Comparison of ENCODE assay signal across 15 cellular contexts in the genomic region with DNA sequence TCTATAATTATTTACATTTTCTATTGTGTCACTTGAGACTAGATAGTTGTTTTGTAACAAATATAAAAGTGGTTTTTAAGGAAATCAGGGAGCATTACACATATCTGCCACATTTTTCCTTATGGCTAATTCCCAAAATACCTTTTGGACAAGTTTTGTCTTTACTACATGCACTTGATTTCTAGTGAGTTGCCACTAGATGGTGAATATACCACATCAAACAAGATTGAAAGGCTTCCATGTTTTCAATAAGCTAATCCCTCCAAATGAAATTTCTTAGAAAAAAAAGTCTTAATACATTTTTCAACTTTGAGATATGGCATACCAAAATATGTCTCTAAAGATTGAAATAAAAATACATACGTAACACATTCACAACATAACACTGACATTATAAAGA. TPM values are rescaled to one million over a fixed set of nuclear protein-coding genes. Genes with fewer than 3 reads are reported as not detected.
DNase-seq lines count a peak whose midpoint lies in the region; ATAC-seq, FAIRE-seq and TF ChIP-seq lines count a peak whose summit lies in the region.
"Had no signal": no experiment of that assay in that cellular context is flagged by ENCODE, and none has a peak within 500 bp of the region (broad histone marks: within the 10 kb centered on the region; RNA-seq: fewer than 3 reads in every experiment).

No MANE protein-coding gene starts in this region.

- H3K27ac Mint-ChIP-seq in effector memory CD8-positive, alpha-beta T cell: no peak overlapping the region
- H3K27ac Mint-ChIP-seq: activated B cell treated with CpG ODN at 0.5 μM for 24 hours; CD4-positive, alpha-beta T cell; IgD-negative memory B cell had no signal

- DNase-seq in ACHN: peak; percentile 41
- DNase-seq in H54 (ENCODE audit: insufficient read length, low spot score): no peak
- no peak for DNase-seq in adrenal gland
- DNase-seq in iris pigment epithelial cell (ENCODE audit: low read depth): peak; percentile 15
- DNase-seq in GM13977 (ENCODE audit: low spot score): no peak
- no peak for DNase-seq in effector memory CD8-positive, alpha-beta T cell
- DNase-seq: activated B cell treated with CpG ODN at 0.5 μM for 24 hours; aorta; CD4-positive, alpha-beta T cell; NCI-H2107 had no signal

- no peaks in the 10 kb centered on the region for H3K9me3 Mint-ChIP-seq in effector memory CD8-positive, alpha-beta T cell
- H3K9me3 Mint-ChIP-seq: activated B cell treated with CpG ODN at 0.5 μM for 24 hours; CD4-positive, alpha-beta T cell; IgD-negative memory B cell had no signal

- intact Hi-C loops in adrenal gland (cut with DNase I): loop anchor here in 1 of 2 donors (10.0 kb wide), 1 partner anchor 46 kb away; no protein-coding TSS in a partner anchor

- H3K4me1 ChIP-seq in adrenal gland (replicated peaks in 1 of 2): peaks cover 6 to 10% of the 10 kb centered on the region in 2 donors

- FAIRE-seq in H54 (lab: Jason Lieb, UNC): peak; percentile 41
- FAIRE-seq: H1 had no signal

- H3K4me1 Mint-ChIP-seq in effector memory CD8-positive, alpha-beta T cell (ENCODE audit: low read depth in 2 of 2): no peaks in the 10 kb centered on the region
- H3K4me1 Mint-ChIP-seq: activated B cell treated with CpG ODN at 0.5 μM for 24 hours, IgD-negative memory B cell had no signal

- no peaks in the 10 kb centered on the region for H3K9me3 ChIP-seq in adrenal gland (replicated peaks in 1 of 3)

- no peak overlapping the region for H3K4me3 ChIP-seq in adrenal gland

- H3K27me3 Mint-ChIP-seq in effector memory CD8-positive, alpha-beta T cell: peaks cover 41 to 59% of the 10 kb centered on the region in 2 donors

- no peak for ATAC-seq in HG03571 (IDR thresholded peaks at IDR 0.05; ENCODE audit: unreplicated experiment)
- ATAC-seq in effector memory CD8-positive, alpha-beta T cell (replicated peaks): no peak
- ATAC-seq in HG02852 (IDR thresholded peaks at IDR 0.05; ENCODE audit: unreplicated experiment): no peak
- ATAC-seq: esophagus mucosa had no signal

- H3K27me3 ChIP-seq in adrenal gland: no peaks in the 10 kb centered on the region

- no peak overlapping the region for H3K4me3 Mint-ChIP-seq in effector memory CD8-positive, alpha-beta T cell
- H3K4me3 Mint-ChIP-seq: activated B cell treated with CpG ODN at 0.5 μM for 24 hours; CD4-positive, alpha-beta T cell; IgD-negative memory B cell had no signal

- in situ Hi-C loops in ACHN (cut with HindIII; ENCODE audit: low pct_ligation_motif_present, low pct_unique_long_range_greater_than_20kb, low sequenced_read_pairs): no loop called here
- in situ Hi-C loops in GM13977 (cut with MboI; ENCODE audit: low pct_unique_long_range_greater_than_20kb, low sequenced_read_pairs, unreplicated experiment): no loop called here

- TF ChIP-seq CTCF in adrenal gland (IDR thresholded peaks at IDR 0.05): peak in 5 of 6 experiments; percentile 21 to 37 (median 28)
- no peak for TF ChIP-seq CTCF in GM13977 (IDR thresholded peaks at IDR 0.05; ENCODE audit: extremely low read depth, insufficient read depth, missing control alignments)

- TF ChIP-seq POLR2A in H54 (IDR thresholded peaks at IDR 0.05; ENCODE audit: low read depth, low read length) (no peak), adrenal gland (IDR thresholded peaks at IDR 0.05) (no peak)

- 90 to 98% (median 93%) methylated on average over 1 of the region's 1 CpG for WGBS in adrenal gland, 4 donors

- no peaks in the 10 kb centered on the region for H3K36me3 Mint-ChIP-seq in effector memory CD8-positive, alpha-beta T cell (ENCODE audit: insufficient read depth)
- H3K36me3 Mint-ChIP-seq: IgD-negative memory B cell had no signal

- no peaks in the 10 kb centered on the region for H3K36me3 ChIP-seq in adrenal gland (replicated peaks in 1 of 2)

- no peak overlapping the region for H3K27ac ChIP-seq in adrenal gland

RNA-seq across cellular contexts. Expression of gene HIBCH, which starts 9.1 kb away (rescaled TPM):
- 100 to 1,000 TPM in 2 of 8 donors, 10 to 100 TPM in 6; 35.1 to 174 (median 66.4) TPM for total RNA-seq in adrenal gland
- polyA plus RNA-seq in adrenal gland: 100 to 1,000 TPM in 1 of 3 donors, 10 to 100 TPM in 2; 18.2 to 116 (median 29.2) TPM

RNA-seq across cellular contexts. Expression of gene INPP1, which starts 14.6 kb away (rescaled TPM):
- total RNA-seq in adrenal gland: 10 to 100 TPM; 18.8 to 65.0 (median 43.2) TPM
- 10 to 100 TPM; 62.0 to 74.1 (median 65.3) TPM for polyA plus RNA-seq in adrenal gland

Comparison
In these comparisons a context has a peak if more than half of its experiments do, and no peak if none do; other contexts are left out.
1. DNase-seq: peak in ACHN (single experiment) and iris pigment epithelial cell (single experiment); none in H54 (single experiment), adrenal gland (0 of 7), GM13977 (single experiment) and effector memory CD8-positive, alpha-beta T cell (0 of 3).